28 cellular contexts compared by ENCODE assay signal in genomic region chr11:2148253-2149000, GRCh38. TPM values are rescaled to one million over a fixed set of nuclear protein-coding genes. Genes with fewer than 3 reads are reported as not detected.
"Had no signal": no experiment of that assay in that cellular context is flagged by ENCODE, and none has a peak within 500 bp of the region (broad histone marks: within the 10 kb centered on the region; RNA-seq: fewer than 3 reads in every experiment).

No MANE protein-coding gene starts in this region.

- H3K27ac ChIP-seq: epithelial cell of prostate, esophagus muscularis mucosa, gastrocnemius medialis, heart right ventricle, left lung, parathyroid adenoma, prostate gland, right lobe of liver, spleen, tibial artery had no signal

- DNase-seq: effector memory CD8-positive, alpha-beta T cell; gastrocnemius medialis; heart right ventricle; hypothalamus; kidney glomerular epithelial cell; left lung; mesendoderm; naive thymus-derived CD4-positive, alpha-beta T cell; right lobe of liver; spleen; stimulated activated CD4-positive, alpha-beta T cell treated with anti-CD3 and anti-CD28 coated beads, Interleukin-15, amount 100 ng/mL, for 24 hours; stimulated activated CD4-positive, alpha-beta T cell treated with anti-CD3 and anti-CD28 coated beads, Interleukin-1b, Interleukin-23, amount 100 ng/mL, for 48 hours; stimulated activated CD4-positive, alpha-beta T cell treated with anti-CD3 and anti-CD28 coated beads, Interleukin-4, amount 100 ng/mL, for 24 hours; tibial artery had no signal

- H3K27ac Mint-ChIP-seq: effector memory CD8-positive, alpha-beta T cell; naive thymus-derived CD4-positive, alpha-beta T cell; stimulated activated memory B cell treated with anti-CD40 and anti-IgM and Interleukin-4, amounts not matched to agents 10 μg/mL and 1 μg/mL and 100 μg/mL, for 72 hours; stimulated activated naive CD8-positive, alpha-beta T cell treated with anti-CD3 and anti-CD28 coated beads, Interleukin-15, Interleukin-2, amounts not matched to agents 100 ng/mL and 50 ng/mL, for 24 hours had no signal

- H3K27me3 ChIP-seq: right lobe of liver had no signal

- ATAC-seq: effector memory CD8-positive, alpha-beta T cell; gastrocnemius medialis; heart right ventricle; left lung; naive thymus-derived CD4-positive, alpha-beta T cell; right lobe of liver; stimulated activated memory B cell treated with anti-CD40 and anti-IgM and Interleukin-4, amounts not matched to agents 10 μg/mL and 1 μg/mL and 100 μg/mL, for 72 hours had no signal

- H3K4me1 ChIP-seq: prostate gland had no signal

- H3K36me3 Mint-ChIP-seq: naive thymus-derived CD4-positive, alpha-beta T cell; stimulated activated memory B cell treated with anti-CD40 and anti-IgM and Interleukin-4, amounts not matched to agents 10 μg/mL and 1 μg/mL and 100 μg/mL, for 72 hours had no signal

- H3K9me3 ChIP-seq: esophagus muscularis mucosa, gastrocnemius medialis, heart right ventricle, left lung, prostate gland, right lobe of liver, spleen, tibial artery had no signal

- H3K4me3 ChIP-seq: esophagus muscularis mucosa, gastrocnemius medialis, heart right ventricle, left lung, lung, prostate gland, right lobe of liver, spleen, tibial artery had no signal

- H3K9me3 Mint-ChIP-seq: central memory CD8-positive, alpha-beta T cell; effector memory CD8-positive, alpha-beta T cell; naive thymus-derived CD4-positive, alpha-beta T cell; stimulated activated memory B cell treated with anti-CD40 and anti-IgM and Interleukin-4, amounts not matched to agents 10 μg/mL and 1 μg/mL and 100 μg/mL, for 72 hours; stimulated activated naive CD8-positive, alpha-beta T cell treated with anti-CD3 and anti-CD28 coated beads, Interleukin-15, Interleukin-2, amounts not matched to agents 100 ng/mL and 50 ng/mL, for 24 hours had no signal

- H3K36me3 ChIP-seq: esophagus muscularis mucosa, gastrocnemius medialis, heart right ventricle, left lung, prostate gland, spleen, tibial artery had no signal

- H3K4me3 Mint-ChIP-seq: central memory CD8-positive, alpha-beta T cell; effector memory CD8-positive, alpha-beta T cell; naive thymus-derived CD4-positive, alpha-beta T cell; stimulated activated memory B cell treated with anti-CD40 and anti-IgM and Interleukin-4, amounts not matched to agents 10 μg/mL and 1 μg/mL and 100 μg/mL, for 72 hours; stimulated activated naive CD8-positive, alpha-beta T cell treated with anti-CD3 and anti-CD28 coated beads, Interleukin-15, Interleukin-2, amounts not matched to agents 100 ng/mL and 50 ng/mL, for 24 hours had no signal

RNA-seq across cellular contexts. Expression of gene IGF2, which starts 9.2 kb away (rescaled TPM):
- polyA plus RNA-seq: naive thymus-derived CD4-positive, alpha-beta T cell had no signal

RNA-seq across cellular contexts. Expression of gene INS, which starts 12.6 kb away (rescaled TPM):
- total RNA-seq: esophagus muscularis mucosa; fibroblast of villous mesenchyme; gastrocnemius medialis; left lung; lung; naive thymus-derived CD4-positive, alpha-beta T cell; omental fat pad; prostate gland; renal cortical epithelial cell; right lobe of liver; skeletal muscle tissue; temporal lobe; ureter had no signal
- polyA plus RNA-seq: naive thymus-derived CD4-positive, alpha-beta T cell had no signal

RNA-seq across cellular contexts. Expression of gene TH, which starts 23.2 kb away (rescaled TPM):
- total RNA-seq: fibroblast of villous mesenchyme; gastrocnemius medialis; heart right ventricle; naive thymus-derived CD4-positive, alpha-beta T cell; omental fat pad; skeletal muscle tissue had no signal
- polyA plus RNA-seq: naive thymus-derived CD4-positive, alpha-beta T cell had no signal
